In the genomic region with DNA sequence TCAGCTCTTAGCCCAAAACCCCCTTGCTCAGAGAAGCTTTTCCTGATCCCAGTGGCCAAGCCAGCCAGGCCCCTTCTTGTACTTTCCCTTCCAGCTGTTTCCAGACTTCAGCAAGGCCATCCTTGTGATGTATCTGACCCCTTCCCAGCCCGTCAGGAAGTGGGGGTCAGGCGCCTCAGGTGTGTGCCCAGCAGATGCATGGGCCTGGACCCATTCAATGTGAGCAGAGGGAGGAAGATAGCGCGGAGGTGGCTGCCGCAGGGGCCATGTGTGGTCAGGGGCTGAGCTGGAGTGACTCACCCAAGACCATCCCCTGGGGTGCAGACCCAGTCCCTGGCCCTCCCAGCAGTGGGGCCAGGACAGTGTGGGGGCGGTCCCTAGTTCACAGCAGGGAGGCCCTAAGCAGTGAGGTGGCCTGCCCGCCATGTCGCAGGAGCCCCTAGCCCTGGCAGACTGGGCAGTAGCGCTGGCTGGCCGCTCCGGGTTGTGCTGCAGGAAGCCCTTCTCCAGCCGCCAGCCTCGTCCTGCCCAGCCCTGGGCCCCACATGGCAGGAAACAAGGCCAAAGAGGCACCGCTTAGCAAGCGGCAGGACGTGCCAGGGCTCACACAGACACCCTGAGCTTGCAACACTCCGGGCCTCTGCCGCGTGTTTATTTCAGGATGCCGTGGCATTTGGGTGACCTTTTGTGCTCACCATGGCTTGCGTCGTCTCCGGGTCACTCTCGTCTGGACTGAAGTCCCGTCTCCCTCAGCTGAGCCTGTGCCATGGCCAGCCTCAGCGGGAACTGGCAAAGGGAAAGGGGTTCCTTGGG, we compare ENCODE assay signal across 1 cellular context.
TF ChIP-seq lines count a peak whose summit lies in the region.

No MANE protein-coding gene starts in this region.

TF ChIP-seq in HepG2, 621 proteins besides CTCF, POLR2A, EP300 and RAD21 (continued from another document and continues in another):
- TF ChIP-seq, protein P1, sequence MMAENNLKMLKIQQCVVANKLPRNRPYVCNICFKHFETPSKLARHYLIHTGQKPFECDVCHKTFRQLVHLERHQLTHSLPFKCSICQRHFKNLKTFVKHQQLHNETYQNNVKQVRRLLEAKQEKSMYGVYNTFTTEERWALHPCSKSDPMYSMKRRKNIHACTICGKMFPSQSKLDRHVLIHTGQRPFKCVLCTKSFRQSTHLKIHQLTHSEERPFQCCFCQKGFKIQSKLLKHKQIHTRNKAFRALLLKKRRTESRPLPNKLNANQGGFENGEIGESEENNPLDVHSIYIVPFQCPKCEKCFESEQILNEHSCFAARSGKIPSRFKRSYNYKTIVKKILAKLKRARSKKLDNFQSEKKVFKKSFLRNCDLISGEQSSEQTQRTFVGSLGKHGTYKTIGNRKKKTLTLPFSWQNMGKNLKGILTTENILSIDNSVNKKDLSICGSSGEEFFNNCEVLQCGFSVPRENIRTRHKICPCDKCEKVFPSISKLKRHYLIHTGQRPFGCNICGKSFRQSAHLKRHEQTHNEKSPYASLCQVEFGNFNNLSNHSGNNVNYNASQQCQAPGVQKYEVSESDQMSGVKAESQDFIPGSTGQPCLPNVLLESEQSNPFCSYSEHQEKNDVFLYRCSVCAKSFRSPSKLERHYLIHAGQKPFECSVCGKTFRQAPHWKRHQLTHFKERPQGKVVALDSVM (CRISPR knock-in tag; IDR thresholded peaks at IDR 0.05), result no peak
- TF ChIP-seq, protein P2, sequence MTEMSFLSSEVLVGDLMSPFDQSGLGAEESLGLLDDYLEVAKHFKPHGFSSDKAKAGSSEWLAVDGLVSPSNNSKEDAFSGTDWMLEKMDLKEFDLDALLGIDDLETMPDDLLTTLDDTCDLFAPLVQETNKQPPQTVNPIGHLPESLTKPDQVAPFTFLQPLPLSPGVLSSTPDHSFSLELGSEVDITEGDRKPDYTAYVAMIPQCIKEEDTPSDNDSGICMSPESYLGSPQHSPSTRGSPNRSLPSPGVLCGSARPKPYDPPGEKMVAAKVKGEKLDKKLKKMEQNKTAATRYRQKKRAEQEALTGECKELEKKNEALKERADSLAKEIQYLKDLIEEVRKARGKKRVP (CRISPR knock-in tag; IDR thresholded peaks at IDR 0.05), result no peak; a peak in 1 of 4 replicates
- TF ChIP-seq HNRNPLL (IDR thresholded peaks at IDR 0.05; ENCODE audit: low read depth, low read length, poor library complexity, severe bottlenecking) (peak; percentile 25), ZNF616 (CRISPR knock-in tag; IDR thresholded peaks at IDR 0.05; ENCODE audit: low read depth) (peak; percentile 88), ZNF256 (CRISPR knock-in tag; conservative IDR thresholded peaks at IDR 0.05) (no peak), ISX (CRISPR knock-in tag; conservative IDR thresholded peaks at IDR 0.05) (no peak), HES4 (CRISPR knock-in tag; IDR thresholded peaks at IDR 0.05; ENCODE audit: borderline replicate concordance) (peak; percentile 62; the same call in 1 of the 2 replicates), HDAC6 (IDR thresholded peaks at IDR 0.05; ENCODE audit: low read depth, low read length) (no peak), ZNF234 (CRISPR knock-in tag; conservative IDR thresholded peaks at IDR 0.05) (no peak), XRCC5 (optimal IDR thresholded peaks at IDR 0.05; ENCODE audit: low read length) (no peak), RBM22 (optimal IDR thresholded peaks at IDR 0.05; ENCODE audit: low read length) (no peak), ZNF768 (CRISPR knock-in tag; IDR thresholded peaks at IDR 0.05) (no peak), ATF7 (IDR thresholded peaks at IDR 0.05) (no peak), ATF7 (CRISPR knock-in tag; IDR thresholded peaks at IDR 0.05) (no peak), EEA1 (CRISPR knock-in tag; IDR thresholded peaks at IDR 0.05; ENCODE audit: borderline replicate concordance) (no peak), ZNF674 (CRISPR knock-in tag; IDR thresholded peaks at IDR 0.05; ENCODE audit: low read depth) (0 out of 2 replicates have a peak, but pooled peaks have one; percentile 21), ZNF207 (IDR thresholded peaks at IDR 0.05; ENCODE audit: borderline replicate concordance) (no peak), ZFP36L2 (CRISPR knock-in tag; IDR thresholded peaks at IDR 0.05) (peak; percentile 65; the same call in 1 of the 2 replicates), ZNF563 (CRISPR knock-in tag; IDR thresholded peaks at IDR 0.05) (peak; percentile 90; the same call in 1 of the 2 replicates), MIXL1 (CRISPR knock-in tag; IDR thresholded peaks at IDR 0.05) (peak; percentile 88), KDM6A (CRISPR knock-in tag; IDR thresholded peaks at IDR 0.05; ENCODE audit: low read depth) (peak; percentile 65; the same call in 1 of the 2 replicates), CBX1 (IDR thresholded peaks at IDR 0.05; ENCODE audit: low read depth) (peak; percentile 65), SMYD3 (CRISPR knock-in tag; IDR thresholded peaks at IDR 0.05) (no peak), NCOA2 (CRISPR knock-in tag; IDR thresholded peaks at IDR 0.05) (peak; percentile 46; the same call in 1 of the 2 replicates), ZMYM3 (CRISPR knock-in tag; IDR thresholded peaks at IDR 0.05) (no peak; the same call in none of the 2 replicates), ZNF552 (CRISPR knock-in tag; IDR thresholded peaks at IDR 0.05; ENCODE audit: borderline replicate concordance) (peak; percentile 93; the same call in 1 of the 2 replicates), ATAD3A (CRISPR knock-in tag; IDR thresholded peaks at IDR 0.05) (peak; percentile 65; the same call in 1 of the 2 replicates), SSRP1 (CRISPR knock-in tag; IDR thresholded peaks at IDR 0.05) (no peak)
- TF ChIP-seq, protein P3, sequence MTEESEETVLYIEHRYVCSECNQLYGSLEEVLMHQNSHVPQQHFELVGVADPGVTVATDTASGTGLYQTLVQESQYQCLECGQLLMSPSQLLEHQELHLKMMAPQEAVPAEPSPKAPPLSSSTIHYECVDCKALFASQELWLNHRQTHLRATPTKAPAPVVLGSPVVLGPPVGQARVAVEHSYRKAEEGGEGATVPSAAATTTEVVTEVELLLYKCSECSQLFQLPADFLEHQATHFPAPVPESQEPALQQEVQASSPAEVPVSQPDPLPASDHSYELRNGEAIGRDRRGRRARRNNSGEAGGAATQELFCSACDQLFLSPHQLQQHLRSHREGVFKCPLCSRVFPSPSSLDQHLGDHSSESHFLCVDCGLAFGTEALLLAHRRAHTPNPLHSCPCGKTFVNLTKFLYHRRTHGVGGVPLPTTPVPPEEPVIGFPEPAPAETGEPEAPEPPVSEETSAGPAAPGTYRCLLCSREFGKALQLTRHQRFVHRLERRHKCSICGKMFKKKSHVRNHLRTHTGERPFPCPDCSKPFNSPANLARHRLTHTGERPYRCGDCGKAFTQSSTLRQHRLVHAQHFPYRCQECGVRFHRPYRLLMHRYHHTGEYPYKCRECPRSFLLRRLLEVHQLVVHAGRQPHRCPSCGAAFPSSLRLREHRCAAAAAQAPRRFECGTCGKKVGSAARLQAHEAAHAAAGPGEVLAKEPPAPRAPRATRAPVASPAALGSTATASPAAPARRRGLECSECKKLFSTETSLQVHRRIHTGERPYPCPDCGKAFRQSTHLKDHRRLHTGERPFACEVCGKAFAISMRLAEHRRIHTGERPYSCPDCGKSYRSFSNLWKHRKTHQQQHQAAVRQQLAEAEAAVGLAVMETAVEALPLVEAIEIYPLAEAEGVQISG (CRISPR knock-in tag; IDR thresholded peaks at IDR 0.05), result peak; percentile 80
- TF ChIP-seq, protein P4, sequence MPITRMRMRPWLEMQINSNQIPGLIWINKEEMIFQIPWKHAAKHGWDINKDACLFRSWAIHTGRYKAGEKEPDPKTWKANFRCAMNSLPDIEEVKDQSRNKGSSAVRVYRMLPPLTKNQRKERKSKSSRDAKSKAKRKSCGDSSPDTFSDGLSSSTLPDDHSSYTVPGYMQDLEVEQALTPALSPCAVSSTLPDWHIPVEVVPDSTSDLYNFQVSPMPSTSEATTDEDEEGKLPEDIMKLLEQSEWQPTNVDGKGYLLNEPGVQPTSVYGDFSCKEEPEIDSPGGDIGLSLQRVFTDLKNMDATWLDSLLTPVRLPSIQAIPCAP (CRISPR knock-in tag; IDR thresholded peaks at IDR 0.05; ENCODE audit: low read depth), result no peak
- TF ChIP-seq, protein P5, sequence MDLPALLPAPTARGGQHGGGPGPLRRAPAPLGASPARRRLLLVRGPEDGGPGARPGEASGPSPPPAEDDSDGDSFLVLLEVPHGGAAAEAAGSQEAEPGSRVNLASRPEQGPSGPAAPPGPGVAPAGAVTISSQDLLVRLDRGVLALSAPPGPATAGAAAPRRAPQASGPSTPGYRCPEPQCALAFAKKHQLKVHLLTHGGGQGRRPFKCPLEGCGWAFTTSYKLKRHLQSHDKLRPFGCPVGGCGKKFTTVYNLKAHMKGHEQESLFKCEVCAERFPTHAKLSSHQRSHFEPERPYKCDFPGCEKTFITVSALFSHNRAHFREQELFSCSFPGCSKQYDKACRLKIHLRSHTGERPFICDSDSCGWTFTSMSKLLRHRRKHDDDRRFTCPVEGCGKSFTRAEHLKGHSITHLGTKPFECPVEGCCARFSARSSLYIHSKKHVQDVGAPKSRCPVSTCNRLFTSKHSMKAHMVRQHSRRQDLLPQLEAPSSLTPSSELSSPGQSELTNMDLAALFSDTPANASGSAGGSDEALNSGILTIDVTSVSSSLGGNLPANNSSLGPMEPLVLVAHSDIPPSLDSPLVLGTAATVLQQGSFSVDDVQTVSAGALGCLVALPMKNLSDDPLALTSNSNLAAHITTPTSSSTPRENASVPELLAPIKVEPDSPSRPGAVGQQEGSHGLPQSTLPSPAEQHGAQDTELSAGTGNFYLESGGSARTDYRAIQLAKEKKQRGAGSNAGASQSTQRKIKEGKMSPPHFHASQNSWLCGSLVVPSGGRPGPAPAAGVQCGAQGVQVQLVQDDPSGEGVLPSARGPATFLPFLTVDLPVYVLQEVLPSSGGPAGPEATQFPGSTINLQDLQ (CRISPR knock-in tag; IDR thresholded peaks at IDR 0.05), result peak; percentile 37; the same call in 1 of the 2 replicates
- TF ChIP-seq, protein P6, sequence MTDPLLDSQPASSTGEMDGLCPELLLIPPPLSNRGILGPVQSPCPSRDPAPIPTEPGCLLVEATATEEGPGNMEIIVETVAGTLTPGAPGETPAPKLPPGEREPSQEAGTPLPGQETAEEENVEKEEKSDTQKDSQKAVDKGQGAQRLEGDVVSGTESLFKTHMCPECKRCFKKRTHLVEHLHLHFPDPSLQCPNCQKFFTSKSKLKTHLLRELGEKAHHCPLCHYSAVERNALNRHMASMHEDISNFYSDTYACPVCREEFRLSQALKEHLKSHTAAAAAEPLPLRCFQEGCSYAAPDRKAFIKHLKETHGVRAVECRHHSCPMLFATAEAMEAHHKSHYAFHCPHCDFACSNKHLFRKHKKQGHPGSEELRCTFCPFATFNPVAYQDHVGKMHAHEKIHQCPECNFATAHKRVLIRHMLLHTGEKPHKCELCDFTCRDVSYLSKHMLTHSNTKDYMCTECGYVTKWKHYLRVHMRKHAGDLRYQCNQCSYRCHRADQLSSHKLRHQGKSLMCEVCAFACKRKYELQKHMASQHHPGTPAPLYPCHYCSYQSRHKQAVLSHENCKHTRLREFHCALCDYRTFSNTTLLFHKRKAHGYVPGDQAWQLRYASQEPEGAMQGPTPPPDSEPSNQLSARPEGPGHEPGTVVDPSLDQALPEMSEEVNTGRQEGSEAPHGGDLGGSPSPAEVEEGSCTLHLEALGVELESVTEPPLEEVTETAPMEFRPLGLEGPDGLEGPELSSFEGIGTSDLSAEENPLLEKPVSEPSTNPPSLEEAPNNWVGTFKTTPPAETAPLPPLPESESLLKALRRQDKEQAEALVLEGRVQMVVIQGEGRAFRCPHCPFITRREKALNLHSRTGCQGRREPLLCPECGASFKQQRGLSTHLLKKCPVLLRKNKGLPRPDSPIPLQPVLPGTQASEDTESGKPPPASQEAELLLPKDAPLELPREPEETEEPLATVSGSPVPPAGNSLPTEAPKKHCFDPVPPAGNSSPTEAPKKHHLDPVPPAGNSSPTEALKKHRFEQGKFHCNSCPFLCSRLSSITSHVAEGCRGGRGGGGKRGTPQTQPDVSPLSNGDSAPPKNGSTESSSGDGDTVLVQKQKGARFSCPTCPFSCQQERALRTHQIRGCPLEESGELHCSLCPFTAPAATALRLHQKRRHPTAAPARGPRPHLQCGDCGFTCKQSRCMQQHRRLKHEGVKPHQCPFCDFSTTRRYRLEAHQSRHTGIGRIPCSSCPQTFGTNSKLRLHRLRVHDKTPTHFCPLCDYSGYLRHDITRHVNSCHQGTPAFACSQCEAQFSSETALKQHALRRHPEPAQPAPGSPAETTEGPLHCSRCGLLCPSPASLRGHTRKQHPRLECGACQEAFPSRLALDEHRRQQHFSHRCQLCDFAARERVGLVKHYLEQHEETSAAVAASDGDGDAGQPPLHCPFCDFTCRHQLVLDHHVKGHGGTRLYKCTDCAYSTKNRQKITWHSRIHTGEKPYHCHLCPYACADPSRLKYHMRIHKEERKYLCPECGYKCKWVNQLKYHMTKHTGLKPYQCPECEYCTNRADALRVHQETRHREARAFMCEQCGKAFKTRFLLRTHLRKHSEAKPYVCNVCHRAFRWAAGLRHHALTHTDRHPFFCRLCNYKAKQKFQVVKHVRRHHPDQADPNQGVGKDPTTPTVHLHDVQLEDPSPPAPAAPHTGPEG (CRISPR knock-in tag; IDR thresholded peaks at IDR 0.05), result no peak
- TF ChIP-seq, protein P7, sequence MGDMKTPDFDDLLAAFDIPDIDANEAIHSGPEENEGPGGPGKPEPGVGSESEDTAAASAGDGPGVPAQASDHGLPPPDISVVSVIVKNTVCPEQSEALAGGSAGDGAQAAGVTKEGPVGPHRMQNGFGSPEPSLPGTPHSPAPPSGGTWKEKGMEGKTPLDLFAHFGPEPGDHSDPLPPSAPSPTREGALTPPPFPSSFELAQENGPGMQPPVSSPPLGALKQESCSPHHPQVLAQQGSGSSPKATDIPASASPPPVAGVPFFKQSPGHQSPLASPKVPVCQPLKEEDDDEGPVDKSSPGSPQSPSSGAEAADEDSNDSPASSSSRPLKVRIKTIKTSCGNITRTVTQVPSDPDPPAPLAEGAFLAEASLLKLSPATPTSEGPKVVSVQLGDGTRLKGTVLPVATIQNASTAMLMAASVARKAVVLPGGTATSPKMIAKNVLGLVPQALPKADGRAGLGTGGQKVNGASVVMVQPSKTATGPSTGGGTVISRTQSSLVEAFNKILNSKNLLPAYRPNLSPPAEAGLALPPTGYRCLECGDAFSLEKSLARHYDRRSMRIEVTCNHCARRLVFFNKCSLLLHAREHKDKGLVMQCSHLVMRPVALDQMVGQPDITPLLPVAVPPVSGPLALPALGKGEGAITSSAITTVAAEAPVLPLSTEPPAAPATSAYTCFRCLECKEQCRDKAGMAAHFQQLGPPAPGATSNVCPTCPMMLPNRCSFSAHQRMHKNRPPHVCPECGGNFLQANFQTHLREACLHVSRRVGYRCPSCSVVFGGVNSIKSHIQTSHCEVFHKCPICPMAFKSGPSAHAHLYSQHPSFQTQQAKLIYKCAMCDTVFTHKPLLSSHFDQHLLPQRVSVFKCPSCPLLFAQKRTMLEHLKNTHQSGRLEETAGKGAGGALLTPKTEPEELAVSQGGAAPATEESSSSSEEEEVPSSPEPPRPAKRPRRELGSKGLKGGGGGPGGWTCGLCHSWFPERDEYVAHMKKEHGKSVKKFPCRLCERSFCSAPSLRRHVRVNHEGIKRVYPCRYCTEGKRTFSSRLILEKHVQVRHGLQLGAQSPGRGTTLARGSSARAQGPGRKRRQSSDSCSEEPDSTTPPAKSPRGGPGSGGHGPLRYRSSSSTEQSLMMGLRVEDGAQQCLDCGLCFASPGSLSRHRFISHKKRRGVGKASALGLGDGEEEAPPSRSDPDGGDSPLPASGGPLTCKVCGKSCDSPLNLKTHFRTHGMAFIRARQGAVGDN (CRISPR knock-in tag; IDR thresholded peaks at IDR 0.05), result peak; percentile 96
